ENCODE assay signal across 9 cellular contexts in the genomic region with DNA sequence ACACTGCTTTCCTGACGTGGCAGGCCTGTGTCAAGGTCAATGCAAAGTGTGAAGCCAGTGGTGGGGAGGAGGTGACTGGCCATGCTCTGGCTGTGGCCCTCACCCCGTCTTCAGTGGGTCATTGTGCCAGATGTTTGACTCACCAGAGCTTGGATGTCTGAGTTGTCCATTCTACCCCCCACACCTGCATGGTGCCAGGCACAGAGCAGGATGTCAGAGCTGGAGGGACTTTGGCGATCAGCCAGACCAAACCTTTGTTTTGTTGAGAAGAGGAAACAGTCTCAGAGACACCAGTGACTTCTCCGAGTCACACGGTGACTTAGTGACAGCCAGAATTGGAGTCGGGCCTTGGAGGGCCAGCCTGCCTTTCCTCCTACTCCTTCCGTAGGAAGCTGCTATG. TPM values are rescaled to one million over a fixed set of nuclear protein-coding genes. Genes with fewer than 3 reads are reported as not detected.
DNase-seq lines count a peak whose midpoint lies in the region; ATAC-seq, FAIRE-seq and TF ChIP-seq lines count a peak whose summit lies in the region.
"Had no signal": no experiment of that assay in that cellular context is flagged by ENCODE, and none has a peak within 500 bp of the region (broad histone marks: within the 10 kb centered on the region; RNA-seq: fewer than 3 reads in every experiment).

No MANE protein-coding gene starts in this region.

- H3K4me1 ChIP-seq in ACC112 (ENCODE audit: control insufficient read depth, insufficient read depth, low read length, unreplicated experiment) (peaks cover 64% of the 10 kb centered on the region), kidney (ENCODE audit: control insufficient read depth in 1 of 2, insufficient read depth in 1 of 2, low read depth in 1 of 2, low read length in 2 of 2) (peaks cover 36 to 42% of the 10 kb centered on the region in 2 donors)

- CTCF ChIA-PET in RWPE1 (lab: Yijun Ruan, JAX): no interaction called here

- H3K4me3 ChIP-seq in ACC112 (ENCODE audit: low read depth, low read length) (no peak overlapping the region), kidney (ENCODE audit: low read length in 2 of 2) (no peak overlapping the region)

- peaks cover 41% of the 10 kb centered on the region for H3K79me2 ChIP-seq in ACC112 (ENCODE audit: control insufficient read depth, insufficient read depth, low read length, unreplicated experiment)

- H3K9me3 ChIP-seq in kidney (ENCODE audit: control insufficient read depth in 1 of 2, low read length in 2 of 2): peaks cover 0 to 6% of the 10 kb centered on the region in 2 donors

- no peaks in the 10 kb centered on the region for H3K27me3 ChIP-seq in ACC112 (ENCODE audit: insufficient read depth, low read length)

- TF ChIP-seq CTCF in RWPE1 (conservative IDR thresholded peaks at IDR 0.05; ENCODE audit: low read depth): no peak
- no peak for TF ChIP-seq CTCF in kidney (IDR thresholded peaks at IDR 0.05; ENCODE audit: borderline replicate concordance, extremely low read depth, insufficient read depth)

- FAIRE-seq in kidney (lab: Jason Lieb, UNC): no peak

- H3K36me3 ChIP-seq in ACC112 (ENCODE audit: insufficient read depth, low read length): peaks cover 18% of the 10 kb centered on the region
- no peaks in the 10 kb centered on the region for H3K36me3 ChIP-seq in kidney (ENCODE audit: control insufficient read depth in 1 of 2, insufficient read depth in 2 of 2, low read length in 2 of 2)

- H3K27ac ChIP-seq in ACC112 (ENCODE audit: low read depth, low read length): peak overlapping the region; percentile 31; the same call in 1 of the 2 replicates
- H3K27ac ChIP-seq in RWPE1: peak overlapping the region; percentile 13; the same call in 1 of the 2 replicates
- peak overlapping the region in 1 of 2 donors; percentile 68 for H3K27ac ChIP-seq in kidney (ENCODE audit: low read depth in 2 of 2, low read length in 2 of 2)
- no peak overlapping the region for H3K27ac ChIP-seq in caudate nucleus (ENCODE audit: low read depth, low read length)

- H2AFZ ChIP-seq in ACC112 (ENCODE audit: low read length, unreplicated experiment): no peak overlapping the region

- ATAC-seq in HG03565 (IDR thresholded peaks at IDR 0.05; ENCODE audit: unreplicated experiment): no peak

- intact Hi-C loops in kidney (cut with DNase I): no loop called here

- POLR2A ChIA-PET in RWPE1 (lab: Yijun Ruan, JAX; ENCODE audit: low non-redundant PET): no interaction called here

- H3K9ac ChIP-seq in kidney (ENCODE audit: low read length in 2 of 2): no peak overlapping the region

- DNase-seq in DMS153 treated with DMSO at 0.1 percent for 48 hours (lab: John Stamatoyannopoulos, UW; ENCODE audit: unreplicated experiment) (peak; percentile 2), RWPE1 (ENCODE audit: low spot score) (no peak), kidney (peak; percentile 69), cerebellum (ENCODE audit: low spot score) (no peak), H4 (ENCODE audit: low spot score) (no peak), caudate nucleus (lab: John Stamatoyannopoulos, UW) (no peak)
- DNase-seq: NCI-H774 had no signal

RNA-seq across cellular contexts. Expression of gene SMAD6, which starts 49.5 kb away (rescaled TPM):
- total RNA-seq in kidney: 23.0 TPM
- 15.4 TPM for polyA plus RNA-seq in kidney (ENCODE audit: insufficient read depth, low read depth, low replicate concordance)
- total RNA-seq in cerebellum: 10.8 TPM
- 3.4 and 4.7 TPM in 2 replicates for total RNA-seq in H4 (2014; rRNA removed; shearing (Covaris generic))

Comparison
In these comparisons a context has a peak if more than half of its experiments do, and no peak if none do; other contexts are left out.
1. DNase-seq: peak in DMS153 treated with DMSO at 0.1 percent for 48 hours (single experiment) and kidney (single experiment); none in RWPE1 (single experiment), cerebellum (single experiment), H4 (single experiment) and caudate nucleus (0 of 61).